ENCODE assay signal across 8 cellular contexts in genomic region chr19:2782357-2782935, GRCh38. TPM values are rescaled to one million over a fixed set of nuclear protein-coding genes. Genes with fewer than 3 reads are reported as not detected.
DNase-seq lines count a peak whose midpoint lies in the region; ATAC-seq and TF ChIP-seq lines count a peak whose summit lies in the region.

No MANE protein-coding gene starts in this region.

- no peaks in the 10 kb centered on the region for H3K27me3 Mint-ChIP-seq in T-helper 2 cell treated with Interferon-gamma antibody and Interleukin-4, amounts not matched to agents 5 μg/mL and 100 μg/mL, for 36 hours (ENCODE audit: low read depth)
- no peaks in the 10 kb centered on the region for H3K27me3 Mint-ChIP-seq in activated T-helper 1 cell treated with anti-CD3 and anti-CD28 coated beads, Interleukin-12 subunit alpha, Interleukin-12 subunit beta, Interleukin-2, Interleukin-4 antibody, amounts not matched to agents 30 ng/mL and 10 ng/mL and 1 ng/mL, durations not matched to agents 14 hours and 24 hours and 36 hours (ENCODE audit: insufficient read depth)
- peaks cover 7 to 10% (median 7%) of the 10 kb centered on the region in 3 donors for H3K27me3 Mint-ChIP-seq in immature natural killer cell (ENCODE audit: low read depth in 3 of 3)

- peaks cover 0 to 13% (median 0%) of the 10 kb centered on the region in 5 donors for H3K36me3 ChIP-seq in subcutaneous abdominal adipose tissue (ENCODE audit: control insufficient read depth in 5 of 5, insufficient read depth in 5 of 5, low read length in 5 of 5)

- peak overlapping the region; percentile 94 for H3K4me3 Mint-ChIP-seq in T-helper 2 cell treated with Interferon-gamma antibody and Interleukin-4, amounts not matched to agents 5 μg/mL and 100 μg/mL, for 36 hours
- peak overlapping the region; percentile 98 for H3K4me3 Mint-ChIP-seq in activated T-helper 1 cell treated with anti-CD3 and anti-CD28 coated beads, Interleukin-12 subunit alpha, Interleukin-12 subunit beta, Interleukin-2, Interleukin-4 antibody, amounts not matched to agents 30 ng/mL and 10 ng/mL and 1 ng/mL, durations not matched to agents 14 hours and 24 hours and 36 hours
- peak overlapping the region; percentile 84 to 88 (median 86) for H3K4me3 Mint-ChIP-seq in immature natural killer cell

- H3K9ac ChIP-seq in subcutaneous abdominal adipose tissue (ENCODE audit: low read length in 5 of 5) = peak overlapping the region; percentile 59 to 99 (median 98)

- no peaks in the 10 kb centered on the region for H3K27me3 ChIP-seq in subcutaneous abdominal adipose tissue (ENCODE audit: control insufficient read depth in 5 of 5, insufficient read depth in 4 of 5, low read length in 5 of 5)

- peak overlapping the region; percentile 47 for H3K27ac ChIP-seq in subcutaneous abdominal adipose tissue (ENCODE audit: low read depth, low read length)

- no peaks in the 10 kb centered on the region for H3K9me3 Mint-ChIP-seq in T-helper 2 cell treated with Interferon-gamma antibody and Interleukin-4, amounts not matched to agents 5 μg/mL and 100 μg/mL, for 36 hours
- H3K9me3 Mint-ChIP-seq in activated T-helper 1 cell treated with anti-CD3 and anti-CD28 coated beads, Interleukin-12 subunit alpha, Interleukin-12 subunit beta, Interleukin-2, Interleukin-4 antibody, amounts not matched to agents 30 ng/mL and 10 ng/mL and 1 ng/mL, durations not matched to agents 14 hours and 24 hours and 36 hours = no peaks in the 10 kb centered on the region
- no peaks in the 10 kb centered on the region for H3K9me3 Mint-ChIP-seq in immature natural killer cell

- no peaks in the 10 kb centered on the region for H3K9me3 ChIP-seq in subcutaneous abdominal adipose tissue (ENCODE audit: control insufficient read depth in 5 of 5, low read length in 5 of 5)

- peaks cover 35% of the 10 kb centered on the region for H3K4me1 Mint-ChIP-seq in T-helper 2 cell treated with Interferon-gamma antibody and Interleukin-4, amounts not matched to agents 5 μg/mL and 100 μg/mL, for 36 hours (ENCODE audit: low read depth)
- peaks cover 55% of the 10 kb centered on the region for H3K4me1 Mint-ChIP-seq in activated T-helper 1 cell treated with anti-CD3 and anti-CD28 coated beads, Interleukin-12 subunit alpha, Interleukin-12 subunit beta, Interleukin-2, Interleukin-4 antibody, amounts not matched to agents 30 ng/mL and 10 ng/mL and 1 ng/mL, durations not matched to agents 14 hours and 24 hours and 36 hours (ENCODE audit: low read depth)
- H3K4me1 Mint-ChIP-seq in immature natural killer cell = peaks cover 50 to 53% of the 10 kb centered on the region in 2 donors

- peak; percentile 7 for DNase-seq in T-helper 2 cell treated with Interferon-gamma antibody and Interleukin-4, amounts not matched to agents 5 μg/mL and 100 μg/mL, for 36 hours (ENCODE audit: low spot score)
- no peak for DNase-seq in T-helper 2 cell
- no peak for DNase-seq in activated T-helper 1 cell treated with anti-CD3 and anti-CD28 coated beads, Interleukin-12 subunit alpha, Interleukin-12 subunit beta, Interleukin-2, Interleukin-4 antibody, amounts not matched to agents 30 ng/mL and 10 ng/mL and 1 ng/mL, durations not matched to agents 14 hours and 24 hours and 36 hours (ENCODE audit: low spot score)
- DNase-seq in immature natural killer cell = no peak
- DNase-seq in GM10266 (ENCODE audit: extremely low spot score) = no peak

- peak overlapping the region; percentile 93 for H3K27ac Mint-ChIP-seq in T-helper 2 cell treated with Interferon-gamma antibody and Interleukin-4, amounts not matched to agents 5 μg/mL and 100 μg/mL, for 36 hours
- peak overlapping the region; percentile 89 for H3K27ac Mint-ChIP-seq in activated T-helper 1 cell treated with anti-CD3 and anti-CD28 coated beads, Interleukin-12 subunit alpha, Interleukin-12 subunit beta, Interleukin-2, Interleukin-4 antibody, amounts not matched to agents 30 ng/mL and 10 ng/mL and 1 ng/mL, durations not matched to agents 14 hours and 24 hours and 36 hours
- peak overlapping the region; percentile 70 to 93 (median 85) for H3K27ac Mint-ChIP-seq in immature natural killer cell

- peak overlapping the region; percentile 81 to 98 (median 93) for H3K4me3 ChIP-seq in subcutaneous abdominal adipose tissue (ENCODE audit: low read depth in 1 of 5, low read length in 5 of 5)

- H3K4me1 ChIP-seq in subcutaneous abdominal adipose tissue (ENCODE audit: control insufficient read depth in 5 of 5, insufficient read depth in 5 of 5, low read length in 5 of 5) = peaks cover 17 to 64% (median 59%) of the 10 kb centered on the region in 5 donors

- no peak for ATAC-seq in GM19328 (IDR thresholded peaks at IDR 0.05; ENCODE audit: unreplicated experiment)
- ATAC-seq in GM21576 (IDR thresholded peaks at IDR 0.05; ENCODE audit: unreplicated experiment) = no peak

- intact Hi-C loops in activated T-helper 1 cell treated with anti-CD3 and anti-CD28 coated beads, Interleukin-12 subunit alpha, Interleukin-12 subunit beta, Interleukin-2, Interleukin-4 antibody, amounts not matched to agents 30 ng/mL and 10 ng/mL and 1 ng/mL, durations not matched to agents 14 hours and 24 hours and 36 hours (cut with micrococcal nuclease) = loop anchor here (2.0 to 10.0 kb wide), 6 partner anchors 168 to 1375 kb away; partner anchors contain the start of genes AP3D1, DAZAP1, GADD45B and MFSD12

- peaks cover 9% of the 10 kb centered on the region for H3K36me3 Mint-ChIP-seq in T-helper 2 cell treated with Interferon-gamma antibody and Interleukin-4, amounts not matched to agents 5 μg/mL and 100 μg/mL, for 36 hours (ENCODE audit: low read depth)
- H3K36me3 Mint-ChIP-seq in activated T-helper 1 cell treated with anti-CD3 and anti-CD28 coated beads, Interleukin-12 subunit alpha, Interleukin-12 subunit beta, Interleukin-2, Interleukin-4 antibody, amounts not matched to agents 30 ng/mL and 10 ng/mL and 1 ng/mL, durations not matched to agents 14 hours and 24 hours and 36 hours (ENCODE audit: low read depth) = peaks cover 11% of the 10 kb centered on the region
- H3K36me3 Mint-ChIP-seq in immature natural killer cell = no peaks in the 10 kb centered on the region

- no peak for TF ChIP-seq CTCF in GM10266 (IDR thresholded peaks at IDR 0.05; ENCODE audit: control insufficient read depth, insufficient read depth, low read depth, missing control alignments)

RNA-seq across cellular contexts. Expression of gene SGTA, which starts 0.6 kb away (rescaled TPM):
- 73.4 and 77.8 TPM in 2 replicates for total RNA-seq in activated T-helper 1 cell treated with anti-CD3 and anti-CD28 coated beads, Interleukin-12 subunit alpha, Interleukin-12 subunit beta, Interleukin-2, Interleukin-4 antibody, amounts not matched to agents 30 ng/mL and 10 ng/mL and 1 ng/mL, durations not matched to agents 14 hours and 24 hours and 36 hours
- 10 to 100 TPM; 32.1 to 47.6 (median 34.3) TPM for polyA plus RNA-seq in immature natural killer cell

RNA-seq across cellular contexts. Expression of gene THOP1, which starts 2.9 kb away (rescaled TPM):
- 190 and 195 TPM in 2 replicates for total RNA-seq in activated T-helper 1 cell treated with anti-CD3 and anti-CD28 coated beads, Interleukin-12 subunit alpha, Interleukin-12 subunit beta, Interleukin-2, Interleukin-4 antibody, amounts not matched to agents 30 ng/mL and 10 ng/mL and 1 ng/mL, durations not matched to agents 14 hours and 24 hours and 36 hours
- 10 to 100 TPM; 20.0 to 39.9 (median 31.6) TPM for polyA plus RNA-seq in immature natural killer cell

RNA-seq across cellular contexts. Expression of gene ZNF554, which starts 37.2 kb away (rescaled TPM):
- 1.8 and 1.9 TPM in 2 replicates for total RNA-seq in activated T-helper 1 cell treated with anti-CD3 and anti-CD28 coated beads, Interleukin-12 subunit alpha, Interleukin-12 subunit beta, Interleukin-2, Interleukin-4 antibody, amounts not matched to agents 30 ng/mL and 10 ng/mL and 1 ng/mL, durations not matched to agents 14 hours and 24 hours and 36 hours
- 1 to 10 TPM in 1 of 3 donors, under 1 TPM in 1, not detected in 1; 0.87 to 4.1 TPM for polyA plus RNA-seq in immature natural killer cell

RNA-seq across cellular contexts. Expression of gene SLC39A3, which starts 42.6 kb away (rescaled TPM):
- 50.3 and 51.6 TPM in 2 replicates for total RNA-seq in activated T-helper 1 cell treated with anti-CD3 and anti-CD28 coated beads, Interleukin-12 subunit alpha, Interleukin-12 subunit beta, Interleukin-2, Interleukin-4 antibody, amounts not matched to agents 30 ng/mL and 10 ng/mL and 1 ng/mL, durations not matched to agents 14 hours and 24 hours and 36 hours
- 10 to 100 TPM; 43.8 to 63.7 (median 46.8) TPM for polyA plus RNA-seq in immature natural killer cell

RNA-seq across cellular contexts. Expression of gene ZNF555, which starts 58.8 kb away (rescaled TPM):
- total RNA-seq in activated T-helper 1 cell treated with anti-CD3 and anti-CD28 coated beads, Interleukin-12 subunit alpha, Interleukin-12 subunit beta, Interleukin-2, Interleukin-4 antibody, amounts not matched to agents 30 ng/mL and 10 ng/mL and 1 ng/mL, durations not matched to agents 14 hours and 24 hours and 36 hours = 0.37 and 0.65 TPM in 2 replicates
- 1 to 10 TPM; 3.2 to 7.1 (median 3.8) TPM for polyA plus RNA-seq in immature natural killer cell
